In genomic region chr19:50763521-50763920, GRCh38 we compare ENCODE assay signal across 15 cellular contexts. TPM values are rescaled to one million over a fixed set of nuclear protein-coding genes. Genes with fewer than 3 reads are reported as not detected.
"Had no signal": no experiment of that assay in that cellular context is flagged by ENCODE, and none has a peak within 500 bp of the region (broad histone marks: within the 10 kb centered on the region; RNA-seq: fewer than 3 reads in every experiment).

No MANE protein-coding gene starts in this region.

RNA-seq across cellular contexts. Expression of gene GPR32, which starts 6.7 kb away (rescaled TPM):
- total RNA-seq: activated B cell treated with CpG ODN at 0.5 μM for 24 hours; activated CD4-positive, alpha-beta memory T cell treated with anti-CD3 and anti-CD28 coated beads for 36 hours; activated CD4-positive, alpha-beta memory T cell treated with anti-CD3 and anti-CD28 coated beads, Interleukin-2, amount 10 ng/mL, durations not matched to agents 7 days and 5 days; activated CD4-positive, alpha-beta T cell treated with anti-CD3 and anti-CD28 coated beads for 36 hours; activated CD4-positive, alpha-beta T cell treated with anti-CD3 and anti-CD28 coated beads, Interleukin-2, amount 10 ng/mL, durations not matched to agents 24 days and 14 days; activated CD4-positive, alpha-beta T cell treated with anti-CD3 and anti-CD28 coated beads, Interleukin-2, amount 10 ng/mL, durations not matched to agents 7 days and 5 days; activated CD8-positive, alpha-beta memory T cell treated with anti-CD3 and anti-CD28 coated beads for 36 hours; activated CD8-positive, alpha-beta memory T cell treated with anti-CD3 and anti-CD28 coated beads, Interleukin-2, amount 10 ng/mL, durations not matched to agents 7 days and 5 days; activated CD8-positive, alpha-beta T cell treated with anti-CD3 and anti-CD28 coated beads for 36 hours; activated CD8-positive, alpha-beta T cell treated with anti-CD3 and anti-CD28 coated beads, Interleukin-2, amount 10 ng/mL, durations not matched to agents 7 days and 5 days; T-cell; T-helper 1 cell treated with Interleukin-12 subunit alpha and Interleukin-12 subunit beta and Interleukin-4 antibody, amounts not matched to agents 30 ng/mL and 1 ng/mL, for 36 hours; T-helper 17 cell; T-helper 2 cell treated with Interferon-gamma antibody and Interleukin-4, amounts not matched to agents 100 ng/mL and 5 ng/mL, for 36 hours; WTC11 had no signal

RNA-seq across cellular contexts. Expression of gene ACP4, which starts 26.7 kb away (rescaled TPM):
- total RNA-seq: activated B cell treated with CpG ODN at 0.5 μM for 24 hours; activated CD4-positive, alpha-beta memory T cell treated with anti-CD3 and anti-CD28 coated beads for 36 hours; activated CD4-positive, alpha-beta memory T cell treated with anti-CD3 and anti-CD28 coated beads, Interleukin-2, amount 10 ng/mL, durations not matched to agents 7 days and 5 days; activated CD4-positive, alpha-beta T cell treated with anti-CD3 and anti-CD28 coated beads for 36 hours; activated CD4-positive, alpha-beta T cell treated with anti-CD3 and anti-CD28 coated beads, Interleukin-2, amount 10 ng/mL, durations not matched to agents 24 days and 14 days; activated CD4-positive, alpha-beta T cell treated with anti-CD3 and anti-CD28 coated beads, Interleukin-2, amount 10 ng/mL, durations not matched to agents 7 days and 5 days; activated CD8-positive, alpha-beta memory T cell treated with anti-CD3 and anti-CD28 coated beads for 36 hours; activated CD8-positive, alpha-beta memory T cell treated with anti-CD3 and anti-CD28 coated beads, Interleukin-2, amount 10 ng/mL, durations not matched to agents 7 days and 5 days; activated CD8-positive, alpha-beta T cell treated with anti-CD3 and anti-CD28 coated beads for 36 hours; activated CD8-positive, alpha-beta T cell treated with anti-CD3 and anti-CD28 coated beads, Interleukin-2, amount 10 ng/mL, durations not matched to agents 7 days and 5 days; T-cell; T-helper 1 cell treated with Interleukin-12 subunit alpha and Interleukin-12 subunit beta and Interleukin-4 antibody, amounts not matched to agents 30 ng/mL and 1 ng/mL, for 36 hours; T-helper 17 cell; T-helper 2 cell treated with Interferon-gamma antibody and Interleukin-4, amounts not matched to agents 100 ng/mL and 5 ng/mL, for 36 hours; WTC11 had no signal

RNA-seq across cellular contexts. Expression of gene SHANK1, which starts 43.9 kb away (rescaled TPM):
- total RNA-seq: activated B cell treated with CpG ODN at 0.5 μM for 24 hours; activated CD4-positive, alpha-beta memory T cell treated with anti-CD3 and anti-CD28 coated beads for 36 hours; activated CD4-positive, alpha-beta memory T cell treated with anti-CD3 and anti-CD28 coated beads, Interleukin-2, amount 10 ng/mL, durations not matched to agents 7 days and 5 days; activated CD4-positive, alpha-beta T cell treated with anti-CD3 and anti-CD28 coated beads for 36 hours; activated CD4-positive, alpha-beta T cell treated with anti-CD3 and anti-CD28 coated beads, Interleukin-2, amount 10 ng/mL, durations not matched to agents 24 days and 14 days; activated CD4-positive, alpha-beta T cell treated with anti-CD3 and anti-CD28 coated beads, Interleukin-2, amount 10 ng/mL, durations not matched to agents 7 days and 5 days; activated CD8-positive, alpha-beta memory T cell treated with anti-CD3 and anti-CD28 coated beads for 36 hours; activated CD8-positive, alpha-beta memory T cell treated with anti-CD3 and anti-CD28 coated beads, Interleukin-2, amount 10 ng/mL, durations not matched to agents 7 days and 5 days; activated CD8-positive, alpha-beta T cell treated with anti-CD3 and anti-CD28 coated beads, Interleukin-2, amount 10 ng/mL, durations not matched to agents 7 days and 5 days; T-helper 1 cell treated with Interleukin-12 subunit alpha and Interleukin-12 subunit beta and Interleukin-4 antibody, amounts not matched to agents 30 ng/mL and 1 ng/mL, for 36 hours; T-helper 17 cell; T-helper 2 cell treated with Interferon-gamma antibody and Interleukin-4, amounts not matched to agents 100 ng/mL and 5 ng/mL, for 36 hours had no signal
